ENCODE assay signal across 18 cellular contexts in the genomic region with DNA sequence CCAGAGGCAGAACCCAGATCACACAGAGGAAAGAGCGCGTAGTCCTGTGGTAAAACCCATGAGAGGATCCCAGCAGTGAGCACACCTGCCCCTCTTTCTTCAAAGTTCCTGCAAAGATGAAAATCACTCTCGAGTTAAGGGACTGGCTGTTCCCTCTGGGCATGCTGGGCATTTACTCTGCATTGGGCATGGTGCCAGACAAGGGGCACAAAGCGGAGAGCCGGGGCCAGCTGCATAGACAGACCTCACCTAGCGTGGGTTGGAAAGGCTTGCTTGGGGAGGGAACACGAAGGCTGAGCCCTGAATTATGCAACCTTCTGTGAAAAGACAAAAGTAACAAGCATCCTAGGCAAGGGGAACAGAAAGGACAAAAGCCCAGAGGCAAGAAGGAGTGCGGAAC.
"Had no signal": no experiment of that assay in that cellular context is flagged by ENCODE, and none has a peak within 500 bp of the region (broad histone marks: within the 10 kb centered on the region; RNA-seq: fewer than 3 reads in every experiment).

No MANE protein-coding gene starts in this region.

- H3K4me1 ChIP-seq: foreskin keratinocyte, left ventricle myocardium inferior, prostate gland had no signal

- H3K27me3 ChIP-seq: foreskin keratinocyte had no signal

- DNase-seq: activated CD4-positive, alpha-beta T cell treated with anti-CD3 and anti-CD28 coated beads, Interleukin-2, amount 10 ng/mL, durations not matched to agents 24 days and 14 days; activated CD4-positive, CD25-positive, alpha-beta regulatory T cell; activated CD8-positive, alpha-beta memory T cell treated with anti-CD3 and anti-CD28 coated beads for 24 hours; anterior cingulate cortex; effector memory CD4-positive, alpha-beta T cell; foreskin keratinocyte; glutamatergic neuron; hypothalamus; left ventricle myocardium inferior; natural killer cell; occipital lobe; stimulated activated CD4-positive, alpha-beta T cell treated with anti-CD3 and anti-CD28 coated beads, Interleukin-4, amount 100 ng/mL, for 4 hours; stimulated activated CD8-positive, alpha-beta memory T cell treated with anti-CD3 and anti-CD28 coated beads, Interleukin-4, amount 100 ng/mL, for 48 hours; stimulated activated naive CD4-positive, alpha-beta T cell treated with Interleukin-2 at 50 U/mL for 16 hours; trophoblast cell had no signal

- H3K9me3 ChIP-seq: left ventricle myocardium inferior, prostate gland had no signal

- ATAC-seq: foreskin keratinocyte, natural killer cell, right cardiac atrium had no signal

- H3K4me3 ChIP-seq: left ventricle myocardium inferior, prostate gland, smooth muscle cell had no signal

- H3K4me2 ChIP-seq: smooth muscle cell had no signal

- H3K27ac ChIP-seq: foreskin keratinocyte, left ventricle myocardium inferior, prostate gland had no signal

- H3K36me3 ChIP-seq: left ventricle myocardium inferior, prostate gland had no signal
